In genomic region chr17:76353004-76353598, GRCh38 we compare ENCODE assay signal across 8 cellular contexts. TPM values are rescaled to one million over a fixed set of nuclear protein-coding genes. Genes with fewer than 3 reads are reported as not detected.
DNase-seq lines count a peak whose midpoint lies in the region; ATAC-seq and TF ChIP-seq lines count a peak whose summit lies in the region.

No MANE protein-coding gene starts in this region.

- H3K36me3 ChIP-seq in heart right ventricle: peaks cover 0 to 8% (median 3%) of the 10 kb centered on the region in 9 donors

- no peaks in the 10 kb centered on the region for H3K9me3 ChIP-seq in heart right ventricle

- H3K27ac ChIP-seq in heart right ventricle: peak overlapping the region; percentile 88 to 97 (median 92)

- 0% methylated on average over 51 of the region's 51 CpGs for WGBS in heart right ventricle, 2 donors

- intact Hi-C loops in heart right ventricle (cut with DNase I): loop anchor here in 5 of 10 donors (5.0 kb wide), 4 partner anchors 34 to 44 kb away; no protein-coding TSS in a partner anchor

- peak; percentile 32 for DNase-seq in ELF-1 (ENCODE audit: low read depth, low spot score)
- peak; percentile 40 for DNase-seq in HuH-7.5 (ENCODE audit: low spot score)
- DNase-seq in activated gamma-delta T cell (lab: John Stamatoyannopoulos, UW): peak; percentile 18
- peak; percentile 18 to 33 for DNase-seq in heart right ventricle
- DNase-seq in retina: peak; percentile 77
- DNase-seq in NOMO-1 treated with dmso at 0.1 percent for 144 hours (lab: John Stamatoyannopoulos, UW; ENCODE audit: unreplicated experiment): no peak
- no peak for DNase-seq in NCI-H510A treated with DMSO at 0.1 percent for 48 hours (lab: John Stamatoyannopoulos, UW)

- peak; percentile 13 for ATAC-seq in GM21381 (IDR thresholded peaks at IDR 0.05; ENCODE audit: unreplicated experiment)
- ATAC-seq in heart right ventricle: peak; percentile 13 to 45 (median 19)

- H3K27me3 ChIP-seq in heart right ventricle: no peaks in the 10 kb centered on the region

- peak overlapping the region; percentile 83 to 98 (median 92) for H3K4me3 ChIP-seq in heart right ventricle

- peaks cover 0 to 28% (median 24%) of the 10 kb centered on the region in 9 donors for H3K4me1 ChIP-seq in heart right ventricle

- TF ChIP-seq CTCF in heart right ventricle (IDR thresholded peaks at IDR 0.05): no peak

RNA-seq across cellular contexts. Expression of gene PRPSAP1, which starts 0.6 kb away (rescaled TPM):
- 10 to 100 TPM; 27.6 to 43.7 (median 34.7) TPM for total RNA-seq in heart right ventricle
- 10 to 100 TPM; 26.4 to 30.5 TPM for polyA plus RNA-seq in heart right ventricle

RNA-seq across cellular contexts. Expression of gene SPHK1, which starts 31.3 kb away (rescaled TPM):
- total RNA-seq in heart right ventricle: 10 to 100 TPM in 2 of 10 donors, 1 to 10 TPM in 8; 1.7 to 17.3 (median 3.2) TPM
- 10 to 100 TPM in 1 of 2 donors, 1 to 10 TPM in 1; 3.5 to 20.8 TPM for polyA plus RNA-seq in heart right ventricle

RNA-seq across cellular contexts. Expression of gene QRICH2, which starts 45.0 kb away (rescaled TPM):
- total RNA-seq in heart right ventricle: 1 to 10 TPM in 9 of 10 donors, under 1 TPM in 1; 0.98 to 2.7 (median 1.6) TPM
- polyA plus RNA-seq in heart right ventricle: 1 to 10 TPM; 2.6 to 8.9 TPM

Comparison
In these comparisons a context has a peak if more than half of its experiments do, and no peak if none do; other contexts are left out.
1. DNase-seq: peak in ELF-1 (single experiment), HuH-7.5 (single experiment), activated gamma-delta T cell (single experiment), heart right ventricle (2 of 2) and retina (single experiment); none in NOMO-1 treated with dmso at 0.1 percent for 144 hours (single experiment) and NCI-H510A treated with DMSO at 0.1 percent for 48 hours (single experiment).